Comparison of ENCODE assay signal across 31 cellular contexts in genomic region chr3:73812054-73812453, GRCh38.
"Had no signal": no experiment of that assay in that cellular context is flagged by ENCODE, and none has a peak within 500 bp of the region (broad histone marks: within the 10 kb centered on the region; RNA-seq: fewer than 3 reads in every experiment).

No MANE protein-coding gene starts in this region.

- FAIRE-seq: TTC549 had no signal

- H3K4me3 ChIP-seq: adrenal gland, body of pancreas, breast epithelium had no signal

- H3K4me1 ChIP-seq: adrenal gland, breast epithelium had no signal

- H3K9me3 ChIP-seq: adrenal gland, body of pancreas, breast epithelium had no signal

- ATAC-seq: activated CD8-positive, alpha-beta T cell treated with anti-CD3 and anti-CD28 coated beads for 36 hours; activated naive CD4-positive, alpha-beta T cell treated with anti-CD3 and anti-CD28 coated beads, Interleukin-2, amount 50 U/mL, for 72 hours; activated T-cell treated with anti-CD3 and anti-CD28 coated beads, Interleukin-2, amount 50 U/mL, for 4 hours; activated T-cell treated with anti-CD3 and anti-CD28 coated beads, Interleukin-2, amount 50 U/mL, for 72 hours; activated T-helper 17 cell treated with anti-CD3 and anti-CD28 coated beads, Interleukin-2, amount 50 U/mL, for 72 hours; body of pancreas had no signal

- H3K27ac ChIP-seq: adrenal gland, body of pancreas, brain microvascular endothelial cell, breast epithelium had no signal

- DNase-seq: activated B cell treated with CpG ODN at 0.5 μM for 24 hours; activated CD4-positive, alpha-beta memory T cell treated with anti-CD3 and anti-CD28 coated beads for 36 hours; activated CD4-positive, alpha-beta T cell treated with anti-CD3 and anti-CD28 coated beads for 4 hours; activated CD4-positive, alpha-beta T cell treated with anti-CD3 and anti-CD28 coated beads, Interleukin-2, amount 10 ng/mL, durations not matched to agents 24 days and 14 days; activated CD4-positive, alpha-beta T cell treated with anti-CD3 and anti-CD28 coated beads, Interleukin-2, amount 50 U/mL, for 1 hour; activated CD4-positive, alpha-beta T cell treated with anti-CD3 and anti-CD28 coated beads, Interleukin-2, amount 50 U/mL, for 4 hours; activated CD4-positive, CD25-positive, alpha-beta regulatory T cell treated with anti-CD3 and anti-CD28 coated beads, Interleukin-2, amount 50 U/mL, for 72 hours; activated CD8-positive, alpha-beta memory T cell treated with anti-CD3 and anti-CD28 coated beads, Interleukin-2, amount 50 U/mL, for 4 hours; activated CD8-positive, alpha-beta T cell treated with anti-CD3 and anti-CD28 coated beads for 36 hours; activated effector memory CD4-positive, alpha-beta T cell treated with anti-CD3 and anti-CD28 coated beads, Interleukin-2, amount 50 U/mL, for 16 hours; activated gamma-delta T cell treated with Interleukin-2 at 50 U/mL for 16 hours; activated naive CD4-positive, alpha-beta T cell; activated naive CD4-positive, alpha-beta T cell treated with anti-CD3 and anti-CD28 coated beads for 36 hours; activated naive CD4-positive, alpha-beta T cell treated with anti-CD3 and anti-CD28 coated beads, Interleukin-2, amount 50 U/mL, for 16 hours; activated naive CD8-positive, alpha-beta T cell treated with anti-CD3 and anti-CD28 coated beads for 36 hours; activated T-cell treated with anti-CD3 and anti-CD28 coated beads for 4 hours; activated T-cell treated with anti-CD3 and anti-CD28 coated beads, Interleukin-2, amount 50 U/mL, for 1 hour; activated T-cell treated with anti-CD3 and anti-CD28 coated beads, Interleukin-2, amount 50 U/mL, for 4 hours; activated T-cell treated with anti-CD3 and anti-CD28 coated beads, Interleukin-2, amount 50 U/mL, for 72 hours; adrenal gland; amniotic stem cell; aorta; body of pancreas; brain microvascular endothelial cell; central memory CD4-positive, alpha-beta T cell; T-helper 2 cell; T-helper 9 cell had no signal

- H3K27me3 ChIP-seq: adrenal gland, body of pancreas, brain microvascular endothelial cell, breast epithelium had no signal

- H3K36me3 ChIP-seq: adrenal gland, brain microvascular endothelial cell, breast epithelium had no signal
